In genomic region chr14:68947802-68948201, GRCh38 we compare ENCODE assay signal across 7 cellular contexts. TPM values are rescaled to one million over a fixed set of nuclear protein-coding genes. Genes with fewer than 3 reads are reported as not detected.
DNase-seq lines count a peak whose midpoint lies in the region; ATAC-seq, FAIRE-seq and TF ChIP-seq lines count a peak whose summit lies in the region.

No MANE protein-coding gene starts in this region.

- peak overlapping the region; percentile 49 for H3K9ac ChIP-seq in keratinocyte (ENCODE audit: control insufficient read depth, extremely low read depth, insufficient read depth, low read length)

- TF ChIP-seq EP300 in tibial nerve (IDR thresholded peaks at IDR 0.05): peak in 1 of 2 donors; percentile 84

- H3K4me3 Mint-ChIP-seq in activated naive CD8-positive, alpha-beta T cell treated with anti-CD3 and anti-CD28 coated beads, Interleukin-2, amount 50 U/mL, for 24 hours: no peak overlapping the region

- no peak overlapping the region for H2AFZ ChIP-seq in keratinocyte (ENCODE audit: control insufficient read depth, low read length)

- peaks cover 83% of the 10 kb centered on the region for H3K4me1 Mint-ChIP-seq in activated naive CD8-positive, alpha-beta T cell treated with anti-CD3 and anti-CD28 coated beads, Interleukin-2, amount 50 U/mL, for 24 hours

- dilution Hi-C loops in keratinocyte (cut with MboI; ENCODE audit: extremely low pct_ligation_motif_present, low sequenced_read_pairs): no loop called here

- peaks cover 33% of the 10 kb centered on the region for H4K20me1 ChIP-seq in keratinocyte (ENCODE audit: control insufficient read depth, extremely low read depth, insufficient read depth, low read length)

- ATAC-seq in activated naive CD8-positive, alpha-beta T cell treated with anti-CD3 and anti-CD28 coated beads, Interleukin-2, amount 50 U/mL, for 24 hours: no peak

- peak; percentile 88 for DNase-seq in LHCN-M2 (ENCODE audit: low read depth)
- no peak for DNase-seq in activated naive CD8-positive, alpha-beta T cell treated with anti-CD3 and anti-CD28 coated beads, Interleukin-2, amount 50 U/mL, for 24 hours
- DNase-seq in keratinocyte (ENCODE audit: low read depth, low spot score): no peak
- DNase-seq in tibial nerve (ENCODE audit: low spot score in 2 of 2): peak; percentile 51 to 66
- no peak for DNase-seq in thyroid gland
- no peak for DNase-seq in effector CD8-positive, alpha-beta T cell (lab: John Stamatoyannopoulos, UW)
- no peak for DNase-seq in stimulated activated CD4-positive, alpha-beta T cell treated with anti-CD3 and anti-CD28 coated beads, Interleukin-2, amount 100 ng/mL, for 24 hours

- no peak for TF ChIP-seq CTCF in keratinocyte (optimal IDR thresholded peaks at IDR 0.05 in 1 of 3, IDR thresholded peaks at IDR 0.05 in 1 of 3, conservative IDR thresholded peaks at IDR 0.05 in 1 of 3; ENCODE audit: extremely low read depth in 1 of 3, insufficient read depth in 2 of 3, low read length in 3 of 3)
- no peak for TF ChIP-seq CTCF in tibial nerve (IDR thresholded peaks at IDR 0.05)
- no peak for TF ChIP-seq CTCF in thyroid gland (IDR thresholded peaks at IDR 0.05)

- peak overlapping the region; percentile 58 for H3K27ac ChIP-seq in keratinocyte (ENCODE audit: control insufficient read depth, insufficient read depth, low read length)
- peak overlapping the region in 3 of 4 donors; percentile 66 to 81 (median 77) for H3K27ac ChIP-seq in tibial nerve
- H3K27ac ChIP-seq in thyroid gland: no peak overlapping the region

- peak; percentile 44 for FAIRE-seq in keratinocyte (lab: Jason Lieb, UNC)

- H3K4me1 ChIP-seq in keratinocyte (ENCODE audit: control insufficient read depth, extremely low read depth, insufficient read depth, low read length) (peaks cover 98% of the 10 kb centered on the region), tibial nerve (peaks cover 0 to 86% (median 47%) of the 10 kb centered on the region in 4 donors), thyroid gland (peaks cover 0 to 57% of the 10 kb centered on the region in 2 donors)

- H3K9me1 ChIP-seq in keratinocyte (ENCODE audit: control insufficient read depth, extremely low read depth, insufficient read depth, low read length): peaks cover 8% of the 10 kb centered on the region

- H3K9me3 Mint-ChIP-seq in activated naive CD8-positive, alpha-beta T cell treated with anti-CD3 and anti-CD28 coated beads, Interleukin-2, amount 50 U/mL, for 24 hours: no peaks in the 10 kb centered on the region

- intact Hi-C loops in thyroid gland (cut with DNase I): no loop called here

- H3K36me3 ChIP-seq in keratinocyte (ENCODE audit: control insufficient read depth in 2 of 2, extremely low read depth in 1 of 2, insufficient read depth in 2 of 2, low read length in 2 of 2) (peaks cover 15 to 57% of the 10 kb centered on the region in 2 experiments), tibial nerve (no peaks in the 10 kb centered on the region), thyroid gland (no peaks in the 10 kb centered on the region)

- H3K27me3 ChIP-seq in keratinocyte (ENCODE audit: control insufficient read depth, extremely low read depth, insufficient read depth, low read length): no peaks in the 10 kb centered on the region
- no peaks in the 10 kb centered on the region for H3K27me3 ChIP-seq in tibial nerve
- no peaks in the 10 kb centered on the region for H3K27me3 ChIP-seq in thyroid gland

- WGBS in tibial nerve, 2 donors: 22 to 40% methylated on average over 7 to 8 of the region's 8 CpGs
- 59 to 61% methylated on average over 7 to 8 of the region's 8 CpGs for WGBS in thyroid gland, 2 donors

- H3K36me3 Mint-ChIP-seq in activated naive CD8-positive, alpha-beta T cell treated with anti-CD3 and anti-CD28 coated beads, Interleukin-2, amount 50 U/mL, for 24 hours (ENCODE audit: low read depth): peaks cover 3% of the 10 kb centered on the region

- H3K4me3 ChIP-seq in keratinocyte (ENCODE audit: control insufficient read depth in 2 of 3, extremely low read depth in 1 of 3, insufficient read depth in 2 of 3, low read depth in 1 of 3, low read length in 3 of 3): peak overlapping the region in 2 of 3 experiments; percentile 2 to 37
- no peak overlapping the region for H3K4me3 ChIP-seq in tibial nerve
- no peak overlapping the region for H3K4me3 ChIP-seq in thyroid gland (replicated peaks in 1 of 3)

- peak overlapping the region; percentile 43 for H3K4me2 ChIP-seq in keratinocyte (ENCODE audit: control insufficient read depth, extremely low read depth, insufficient read depth, low read depth, low read length)

- no peaks in the 10 kb centered on the region for H3K9me3 ChIP-seq in keratinocyte (ENCODE audit: control insufficient read depth, low read depth, low read length)
- no peaks in the 10 kb centered on the region for H3K9me3 ChIP-seq in tibial nerve
- no peaks in the 10 kb centered on the region for H3K9me3 ChIP-seq in thyroid gland

- H3K27ac Mint-ChIP-seq in activated naive CD8-positive, alpha-beta T cell treated with anti-CD3 and anti-CD28 coated beads, Interleukin-2, amount 50 U/mL, for 24 hours: peak overlapping the region; percentile 75

- H3K27me3 Mint-ChIP-seq in activated naive CD8-positive, alpha-beta T cell treated with anti-CD3 and anti-CD28 coated beads, Interleukin-2, amount 50 U/mL, for 24 hours: no peaks in the 10 kb centered on the region

- H3K79me2 ChIP-seq in keratinocyte (ENCODE audit: control insufficient read depth, insufficient read depth, low read length): peaks cover 88% of the 10 kb centered on the region

- TF ChIP-seq POLR2A in tibial nerve (IDR thresholded peaks at IDR 0.05) (no peak), thyroid gland (IDR thresholded peaks at IDR 0.05) (no peak)

RNA-seq across cellular contexts. Expression of gene ACTN1, which starts 31.3 kb away (rescaled TPM):
- 292 and 318 TPM in 2 replicates for total RNA-seq in LHCN-M2 (2014; rRNA removed)
- polyA plus RNA-seq in LHCN-M2 (2012): 584 TPM
- polyA plus RNA-seq in keratinocyte: 394 to 1,027 TPM (median 558 TPM) in 3 replicates
- 195 TPM for polyA plus RNA-seq in keratinocyte (2011; ENCODE audit: low read depth)
- polyA plus RNA-seq in keratinocyte (2011; cell fraction: cytosol; rRNA removed): 508 and 647 TPM in 2 replicates
- 807 and 940 TPM in 2 replicates for polyA plus RNA-seq in keratinocyte (2011; cell fraction: nucleus; rRNA removed)
- 200 and 858 TPM in 2 replicates for polyA plus RNA-seq in keratinocyte (2012; ENCODE audit: low replicate concordance)
- 613 to 2,215 TPM (median 836 TPM) in 3 replicates for polyA minus RNA-seq in keratinocyte
- 1,064 TPM for polyA minus RNA-seq in keratinocyte (2011; cell fraction: cytosol; rRNA and poly(A)+ RNA removed)
- polyA minus RNA-seq in keratinocyte (2011; cell fraction: nucleus; rRNA and poly(A)+ RNA removed): 724 and 945 TPM in 2 replicates
- total RNA-seq in tibial nerve: 100 to 1,000 TPM; 130 to 273 (median 152) TPM
- 10 to 100 TPM; 48.1 to 90.4 (median 64.8) TPM for total RNA-seq in thyroid gland

Comparison
In these comparisons a context has a peak if more than half of its experiments do, and no peak if none do; other contexts are left out.
1. DNase-seq: peak in LHCN-M2 (single experiment) and tibial nerve (2 of 2); none in activated naive CD8-positive, alpha-beta T cell treated with anti-CD3 and anti-CD28 coated beads, Interleukin-2, amount 50 U/mL, for 24 hours (single experiment), keratinocyte (single experiment), thyroid gland (0 of 2), effector CD8-positive, alpha-beta T cell (single experiment) and stimulated activated CD4-positive, alpha-beta T cell treated with anti-CD3 and anti-CD28 coated beads, Interleukin-2, amount 100 ng/mL, for 24 hours (0 of 2).
2. H3K27ac ChIP-seq: peak in keratinocyte (single experiment) and tibial nerve (3 of 4); none in thyroid gland (0 of 3).
3. H3K4me3 ChIP-seq: peak in keratinocyte (2 of 3); none in tibial nerve (0 of 4) and thyroid gland (0 of 3).